8 cellular contexts compared by ENCODE assay signal in the genomic region with DNA sequence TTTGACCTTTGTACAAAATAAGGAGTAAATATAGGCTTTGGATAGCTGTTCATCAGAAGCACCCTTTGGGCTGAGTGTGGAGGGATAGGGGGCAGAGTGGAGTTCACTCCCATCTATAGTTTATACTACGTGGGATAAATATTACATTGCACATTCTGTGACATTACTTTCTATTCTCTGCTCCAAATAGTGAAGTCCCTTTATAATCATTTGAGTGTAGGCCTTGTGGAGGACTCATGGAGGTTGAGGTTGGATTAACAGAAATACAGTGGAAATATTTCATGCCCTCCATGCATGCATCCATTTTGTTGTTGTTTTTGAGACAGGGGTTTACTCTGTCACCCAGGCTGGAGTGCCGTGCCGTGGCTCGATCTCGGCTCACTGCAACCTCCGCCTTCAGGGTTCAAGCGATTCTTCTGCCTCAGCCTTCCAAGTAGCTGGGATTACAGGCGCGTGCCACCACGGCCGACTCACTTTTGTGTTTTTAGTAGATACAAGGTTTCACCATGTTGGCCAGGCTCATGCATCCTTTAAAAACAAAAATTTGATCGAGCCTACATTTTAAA. TPM values are rescaled to one million over a fixed set of nuclear protein-coding genes. Genes with fewer than 3 reads are reported as not detected.
DNase-seq lines count a peak whose midpoint lies in the region; ATAC-seq and TF ChIP-seq lines count a peak whose summit lies in the region.

No MANE protein-coding gene starts in this region.

- H3K4me1 Mint-ChIP-seq in CD14-positive monocyte (peaks cover 72% of the 10 kb centered on the region), immature natural killer cell (peaks cover 17 to 19% of the 10 kb centered on the region in 2 donors)
- H3K4me1 Mint-ChIP-seq in stimulated activated naive B cell treated with anti-CD40 and anti-IgM and Interleukin-4, amounts not matched to agents 10 μg/mL and 1 μg/mL and 100 μg/mL, for 72 hours: peaks cover 38 to 74% of the 10 kb centered on the region in 2 donors

- DNase-seq in CD14-positive monocyte (ENCODE audit: low spot score) (no peak), immature natural killer cell (no peak), activated gamma-delta T cell (lab: John Stamatoyannopoulos, UW) (no peak), HEK293T (ENCODE audit: extremely low spot score) (no peak)
- DNase-seq in stimulated activated naive B cell treated with anti-CD40 and anti-IgM and Interleukin-4, amounts not matched to agents 10 μg/mL and 1 μg/mL and 100 μg/mL, for 72 hours: no peak

- CTCF ChIA-PET in HEK293T (lab: Yijun Ruan, JAX): interaction anchor here (0.9 kb wide), 1 partner anchor 32 kb away, joined by 3 read pairs; no protein-coding TSS in a partner anchor

- H3K27me3 ChIP-seq in HUES64 (ENCODE audit: insufficient read depth, low read length): peaks cover 35% of the 10 kb centered on the region

- H3K27me3 Mint-ChIP-seq in CD14-positive monocyte (ENCODE audit: low read depth in 3 of 3) (peaks cover 0 to 2% (median 0%) of the 10 kb centered on the region in 3 donors), immature natural killer cell (ENCODE audit: low read depth in 3 of 3) (peaks cover 2 to 3% (median 3%) of the 10 kb centered on the region in 3 donors)
- no peaks in the 10 kb centered on the region for H3K27me3 Mint-ChIP-seq in stimulated activated naive B cell treated with anti-CD40 and anti-IgM and Interleukin-4, amounts not matched to agents 10 μg/mL and 1 μg/mL and 100 μg/mL, for 72 hours

- H3K4me3 Mint-ChIP-seq in CD14-positive monocyte (peak overlapping the region; percentile 96), immature natural killer cell (peak overlapping the region; percentile 82 to 93 (median 90))
- peak overlapping the region; percentile 94 to 98 for H3K4me3 Mint-ChIP-seq in stimulated activated naive B cell treated with anti-CD40 and anti-IgM and Interleukin-4, amounts not matched to agents 10 μg/mL and 1 μg/mL and 100 μg/mL, for 72 hours

- peak overlapping the region; percentile 88; the same call in 1 of the 2 replicates for H3K9ac ChIP-seq in HUES64 (ENCODE audit: low read depth, low read length)

- no peak for ATAC-seq in stimulated activated naive B cell treated with anti-CD40 and anti-IgM and Interleukin-4, amounts not matched to agents 10 μg/mL and 1 μg/mL and 100 μg/mL, for 72 hours (replicated peaks)
- ATAC-seq in GM21825 (IDR thresholded peaks at IDR 0.05; ENCODE audit: unreplicated experiment): no peak

- H3K36me3 Mint-ChIP-seq in CD14-positive monocyte (peaks cover 7 to 10% of the 10 kb centered on the region in 2 donors), immature natural killer cell (no peaks in the 10 kb centered on the region)
- H3K36me3 Mint-ChIP-seq in stimulated activated naive B cell treated with anti-CD40 and anti-IgM and Interleukin-4, amounts not matched to agents 10 μg/mL and 1 μg/mL and 100 μg/mL, for 72 hours: peaks cover 3 to 15% of the 10 kb centered on the region in 2 donors

- POLR2A ChIA-PET in HEK293T (lab: Yijun Ruan, JAX): interaction anchor here (1.7 kb wide), 1 partner anchor 9 kb away, joined by 5 read pairs; no protein-coding TSS in a partner anchor

- no peaks in the 10 kb centered on the region for H3K36me3 ChIP-seq in HUES64 (ENCODE audit: insufficient read depth, low read length)

- TF ChIP-seq CTCF in CD14-positive monocyte (IDR thresholded peaks at IDR 0.05): no peak

- H3K27ac Mint-ChIP-seq in CD14-positive monocyte (peak overlapping the region; percentile 76 to 90 (median 85)), immature natural killer cell (peak overlapping the region in 5 of 6 donors; percentile 14 to 85 (median 79))
- peak overlapping the region; percentile 97 for H3K27ac Mint-ChIP-seq in stimulated activated naive B cell treated with anti-CD40 and anti-IgM and Interleukin-4, amounts not matched to agents 10 μg/mL and 1 μg/mL and 100 μg/mL, for 72 hours

- 82% methylated on average over 10 of the region's 12 CpGs for WGBS in HUES64

- intact Hi-C loops in CD14-positive monocyte (cut with micrococcal nuclease): no loop called here

- no peaks in the 10 kb centered on the region for H3K9me3 ChIP-seq in HUES64 (ENCODE audit: insufficient read depth, low read depth, low read length)

- no peak overlapping the region for H3K27ac ChIP-seq in HUES64 (ENCODE audit: low read depth, low read length)
- peak overlapping the region; percentile 56 for H3K27ac ChIP-seq in angular gyrus (ENCODE audit: low read depth, low read length)

- H3K4me3 ChIP-seq in HUES64 (ENCODE audit: low read length): peak overlapping the region; percentile 86

- H3K9me3 Mint-ChIP-seq in CD14-positive monocyte (no peaks in the 10 kb centered on the region), immature natural killer cell (no peaks in the 10 kb centered on the region)
- no peaks in the 10 kb centered on the region for H3K9me3 Mint-ChIP-seq in stimulated activated naive B cell treated with anti-CD40 and anti-IgM and Interleukin-4, amounts not matched to agents 10 μg/mL and 1 μg/mL and 100 μg/mL, for 72 hours

- H3K4me1 ChIP-seq in HUES64 (ENCODE audit: insufficient read depth, low read length): peaks cover 4% of the 10 kb centered on the region; the same call in 1 of the 2 replicates

TF ChIP-seq in HEK293T, 16 proteins besides CTCF, POLR2A, EP300 and RAD21:
- no peak for TF ChIP-seq NFRKB (IDR thresholded peaks at IDR 0.05)

RNA-seq across cellular contexts. Expression of a gene that starts 1.4 kb away (rescaled TPM):
- polyA plus RNA-seq in CD14-positive monocyte: 10 to 100 TPM; 30.9 to 92.7 TPM
- polyA plus RNA-seq in HUES64 (2013, experiment 1 of 2): 16.5 TPM
- polyA plus RNA-seq in HUES64 (2013, experiment 2 of 2): 16.5 TPM
- polyA plus RNA-seq in immature natural killer cell: 10 to 100 TPM; 13.1 to 28.5 (median 17.2) TPM

RNA-seq across cellular contexts. Expression of a gene that starts 40.4 kb away (rescaled TPM):
- polyA plus RNA-seq in CD14-positive monocyte (not detected), immature natural killer cell (under 1 TPM in 1 of 3 donors, not detected in 2; 0.18 TPM)
- not detected for polyA plus RNA-seq in HUES64 (2013, experiment 1 of 2)
- polyA plus RNA-seq in HUES64 (2013, experiment 2 of 2): not detected
